In the genomic region with DNA sequence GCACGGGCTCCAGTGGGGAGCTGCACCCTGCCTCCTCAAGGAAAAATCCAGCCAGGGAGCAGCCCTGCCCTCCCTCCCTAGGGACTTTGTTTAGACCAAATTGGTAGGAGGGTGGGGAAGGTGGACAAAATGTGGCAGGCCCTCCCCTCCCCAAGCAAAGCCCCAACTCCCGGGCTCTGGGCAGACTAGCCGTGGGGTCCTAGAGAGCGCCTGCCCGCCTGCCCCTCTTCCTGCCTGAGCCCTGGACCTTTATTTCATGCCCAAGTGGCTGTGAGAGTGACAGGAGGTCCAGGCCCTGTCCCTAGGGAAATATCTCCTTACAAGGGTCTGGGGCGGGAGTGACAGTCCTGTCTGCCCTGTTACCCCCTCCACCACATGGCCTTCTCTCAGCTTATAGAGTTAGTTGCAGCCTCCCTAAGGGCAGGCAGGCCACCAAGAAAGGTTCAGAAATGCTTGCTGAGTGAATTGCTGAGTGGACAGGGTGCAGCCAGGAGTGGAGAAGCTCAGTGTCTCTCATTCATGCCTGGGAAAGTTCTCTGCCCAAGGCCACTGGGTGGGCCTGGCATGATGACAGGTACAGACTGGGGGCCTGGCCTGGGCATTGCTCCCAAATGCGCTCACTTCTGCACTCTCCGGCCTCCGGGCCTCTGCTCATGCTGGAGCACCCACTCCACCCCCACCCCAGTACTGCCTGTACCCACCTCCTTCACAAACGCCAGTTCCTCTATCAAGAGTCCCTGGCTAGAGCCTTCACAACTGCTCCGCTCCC, we compare ENCODE assay signal across 8 cellular contexts. TPM values are rescaled to one million over a fixed set of nuclear protein-coding genes. Genes with fewer than 3 reads are reported as not detected.
A peak's percentile ranks its signal among the peaks of the same experiment; 100 is the strongest.
DNase-seq lines count a peak whose midpoint lies in the region; ATAC-seq and TF ChIP-seq lines count a peak whose summit lies in the region.

No MANE protein-coding gene starts in this region.

- H3K36me3 Mint-ChIP-seq in stimulated activated naive CD8-positive, alpha-beta T cell treated with anti-CD3 and anti-CD28 coated beads, Interleukin-15, Interleukin-2, amounts not matched to agents 100 ng/mL and 50 ng/mL, for 24 hours (ENCODE audit: low read depth) = peaks cover 17% of the 10 kb centered on the region
- H3K36me3 Mint-ChIP-seq in mesothelial cell of epicardium = no peaks in the 10 kb centered on the region

- H3K4me3 Mint-ChIP-seq in stimulated activated naive CD8-positive, alpha-beta T cell treated with anti-CD3 and anti-CD28 coated beads, Interleukin-15, Interleukin-2, amounts not matched to agents 100 ng/mL and 50 ng/mL, for 24 hours = peak overlapping the region; percentile 58
- H3K4me3 Mint-ChIP-seq in mesothelial cell of epicardium = no peak overlapping the region

- H3K9me3 Mint-ChIP-seq in stimulated activated naive CD8-positive, alpha-beta T cell treated with anti-CD3 and anti-CD28 coated beads, Interleukin-15, Interleukin-2, amounts not matched to agents 100 ng/mL and 50 ng/mL, for 24 hours = no peaks in the 10 kb centered on the region
- H3K9me3 Mint-ChIP-seq in mesothelial cell of epicardium = no peaks in the 10 kb centered on the region

- H3K9ac ChIP-seq in adipocyte (ENCODE audit: low read length) = peak overlapping the region; percentile 11

- peaks cover 33% of the 10 kb centered on the region for H3K4me1 ChIP-seq in adipocyte (ENCODE audit: control insufficient read depth, insufficient read depth, low read length)

- peak overlapping the region; percentile 90 for H3K27ac Mint-ChIP-seq in stimulated activated naive CD8-positive, alpha-beta T cell treated with anti-CD3 and anti-CD28 coated beads, Interleukin-15, Interleukin-2, amounts not matched to agents 100 ng/mL and 50 ng/mL, for 24 hours
- peak overlapping the region; percentile 39 for H3K27ac Mint-ChIP-seq in mesothelial cell of epicardium

- peaks cover 79% of the 10 kb centered on the region for H3K4me1 Mint-ChIP-seq in stimulated activated naive CD8-positive, alpha-beta T cell treated with anti-CD3 and anti-CD28 coated beads, Interleukin-15, Interleukin-2, amounts not matched to agents 100 ng/mL and 50 ng/mL, for 24 hours (ENCODE audit: low read depth)
- H3K4me1 Mint-ChIP-seq in mesothelial cell of epicardium = peaks cover 64% of the 10 kb centered on the region

- H3K36me3 ChIP-seq in adipocyte (ENCODE audit: control insufficient read depth, insufficient read depth, low read length, severe bottlenecking) = peaks cover 13% of the 10 kb centered on the region

- no peak overlapping the region for H3K4me3 ChIP-seq in adipocyte (ENCODE audit: low read length)

- ATAC-seq in stimulated activated naive CD8-positive, alpha-beta T cell treated with anti-CD3 and anti-CD28 coated beads, Interleukin-15, Interleukin-2, amounts not matched to agents 100 U/mL and 50 U/mL, for 24 hours = no peak
- no peak for ATAC-seq in GM21360 (IDR thresholded peaks at IDR 0.05; ENCODE audit: unreplicated experiment)

- H3K27me3 Mint-ChIP-seq in stimulated activated naive CD8-positive, alpha-beta T cell treated with anti-CD3 and anti-CD28 coated beads, Interleukin-15, Interleukin-2, amounts not matched to agents 100 ng/mL and 50 ng/mL, for 24 hours = no peaks in the 10 kb centered on the region
- no peaks in the 10 kb centered on the region for H3K27me3 Mint-ChIP-seq in mesothelial cell of epicardium (ENCODE audit: low read depth)

- no peak for DNase-seq in stimulated activated naive CD8-positive, alpha-beta T cell treated with anti-CD3 and anti-CD28 coated beads, Interleukin-15, Interleukin-2, amounts not matched to agents 100 U/mL and 50 U/mL, for 24 hours
- no peak for DNase-seq in adipocyte (ENCODE audit: low read depth)
- no peak for DNase-seq in mesothelial cell of epicardium (ENCODE audit: low spot score in 2 of 2, unreplicated experiment in 2 of 2)
- DNase-seq in DMS53 (lab: John Stamatoyannopoulos, UW) = no peak
- DNase-seq in foreskin melanocyte = no peak
- DNase-seq in stimulated activated CD4-positive, alpha-beta T cell treated with anti-CD3 and anti-CD28 coated beads, Interleukin-4, amount 100 ng/mL, for 1 hour = no peak

- no peaks in the 10 kb centered on the region for H3K27me3 ChIP-seq in adipocyte (replicated peaks; ENCODE audit: control insufficient read depth, insufficient read depth, low read length)

- no peaks in the 10 kb centered on the region for H3K9me3 ChIP-seq in adipocyte (ENCODE audit: control insufficient read depth, low read length)

- TF ChIP-seq CTCF in mesothelial cell of epicardium (IDR thresholded peaks at IDR 0.05; ENCODE audit: unreplicated experiment) = no peak

RNA-seq across cellular contexts. Expression of a gene that starts 25.2 kb away (rescaled TPM):
- total RNA-seq in mesothelial cell of epicardium = 31.4 to 35.3 TPM (median 32.1 TPM) in 3 replicates

RNA-seq across cellular contexts. Expression of a gene that starts 55.8 kb away (rescaled TPM):
- 61.6 to 62.5 TPM (median 61.9 TPM) in 3 replicates for total RNA-seq in mesothelial cell of epicardium
